8 cellular contexts compared by ENCODE assay signal in the genomic region with DNA sequence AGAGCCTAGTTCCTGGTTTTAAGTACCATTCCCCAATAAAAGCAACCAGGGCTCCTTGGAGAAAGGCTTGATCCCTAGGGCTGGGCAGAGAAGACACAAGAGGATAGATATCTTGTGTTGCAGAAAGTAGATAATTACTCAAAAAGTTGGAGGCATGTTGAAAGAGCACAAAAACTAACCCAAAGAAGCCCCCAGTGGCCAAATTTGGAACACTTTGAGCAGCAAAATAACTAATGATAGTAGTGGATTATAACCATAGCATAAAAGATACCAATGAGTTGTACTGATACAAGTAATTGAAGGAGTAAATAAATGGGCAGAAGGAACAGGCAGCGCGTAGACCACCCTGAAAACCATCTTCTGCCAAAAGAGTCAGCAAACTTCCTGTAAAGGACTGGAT. TPM values are rescaled to one million over a fixed set of nuclear protein-coding genes. Genes with fewer than 3 reads are reported as not detected.
DNase-seq lines count a peak whose midpoint lies in the region; ATAC-seq and TF ChIP-seq lines count a peak whose summit lies in the region.
"Had no signal": no experiment of that assay in that cellular context is flagged by ENCODE, and none has a peak within 500 bp of the region (broad histone marks: within the 10 kb centered on the region; RNA-seq: fewer than 3 reads in every experiment).

No MANE protein-coding gene starts in this region.

- DNase-seq in GM03348 (ENCODE audit: low spot score) (peak; percentile 30), MM.1S (no peak), choroid plexus epithelial cell (ENCODE audit: low read depth) (peak; percentile 50), progenitor cell of endocrine pancreas (ENCODE audit: low spot score, unreplicated experiment) (no peak), GM10266 (ENCODE audit: extremely low spot score) (no peak)
- no peak for DNase-seq in activated effector memory CD4-positive, alpha-beta T cell treated with anti-CD3 and anti-CD28 coated beads, Interleukin-2, amount 50 U/mL, for 16 hours
- DNase-seq: naive B cell had no signal

- H3K4me1 Mint-ChIP-seq in progenitor cell of endocrine pancreas (ENCODE audit: low read depth), result peaks cover 8% of the 10 kb centered on the region

- H3K4me2 ChIP-seq in MM.1S (ENCODE audit: low read depth, low read length), result no peak overlapping the region

- H3K27me3 Mint-ChIP-seq in progenitor cell of endocrine pancreas, result no peaks in the 10 kb centered on the region
- H3K27me3 Mint-ChIP-seq: naive B cell had no signal

- no peak overlapping the region for H3K27ac Mint-ChIP-seq in progenitor cell of endocrine pancreas

- TF ChIP-seq CTCF in MM.1S (IDR thresholded peaks at IDR 0.05; ENCODE audit: low read length) (peak; percentile 53), choroid plexus epithelial cell (conservative IDR thresholded peaks at IDR 0.05; ENCODE audit: low read depth, low read length) (peak; percentile 63), progenitor cell of endocrine pancreas (IDR thresholded peaks at IDR 0.05; ENCODE audit: unreplicated experiment) (peak; percentile 48), GM10266 (IDR thresholded peaks at IDR 0.05; ENCODE audit: control insufficient read depth, insufficient read depth, low read depth, missing control alignments) (no peak)

- H3K9me3 ChIP-seq in MM.1S (replicated peaks; ENCODE audit: insufficient read depth, low read length), result no peaks in the 10 kb centered on the region

- H3K9ac ChIP-seq in MM.1S (ENCODE audit: low read length), result no peak overlapping the region

- ATAC-seq in HG03469 (IDR thresholded peaks at IDR 0.05; ENCODE audit: unreplicated experiment), result no peak

- H3K27me3 ChIP-seq in MM.1S (replicated peaks; ENCODE audit: insufficient read depth, low read length), result no peaks in the 10 kb centered on the region

- H3K36me3 Mint-ChIP-seq in progenitor cell of endocrine pancreas (ENCODE audit: insufficient read depth), result peaks cover 18% of the 10 kb centered on the region

- no peaks in the 10 kb centered on the region for H3K4me1 ChIP-seq in MM.1S (ENCODE audit: low read length)

- H2AFZ ChIP-seq in MM.1S (ENCODE audit: low read length), result no peak overlapping the region

- no peaks in the 10 kb centered on the region for H4K20me1 ChIP-seq in MM.1S (ENCODE audit: insufficient read depth, low read length)

- H3K4me3 ChIP-seq in MM.1S (ENCODE audit: low read length) (no peak overlapping the region), choroid plexus epithelial cell (ENCODE audit: low read depth, low read length) (no peak overlapping the region)

- no peaks in the 10 kb centered on the region for H3K9me2 ChIP-seq in MM.1S (replicated peaks; ENCODE audit: insufficient read depth, low read length)

- H3K9me3 Mint-ChIP-seq in progenitor cell of endocrine pancreas (ENCODE audit: low read depth), result no peaks in the 10 kb centered on the region
- H3K9me3 Mint-ChIP-seq: naive B cell had no signal

- peaks cover 64% of the 10 kb centered on the region for H3K79me2 ChIP-seq in MM.1S (ENCODE audit: low read length)

- no peak overlapping the region for H3K4me3 Mint-ChIP-seq in progenitor cell of endocrine pancreas (ENCODE audit: low read depth)
- H3K4me3 Mint-ChIP-seq: naive B cell had no signal

- H3F3A ChIP-seq in MM.1S (ENCODE audit: insufficient read depth, low read length), result no peaks in the 10 kb centered on the region

- H3K36me3 ChIP-seq in MM.1S (replicated peaks; ENCODE audit: insufficient read depth, low read length), result peaks cover 7% of the 10 kb centered on the region

- no peak overlapping the region for H3K27ac ChIP-seq in MM.1S (ENCODE audit: low read length)

RNA-seq across cellular contexts. Expression of a gene that starts 12.0 kb away (rescaled TPM):
- 50.7 and 51.2 TPM in 2 replicates for total RNA-seq in progenitor cell of endocrine pancreas

RNA-seq across cellular contexts. Expression of a gene that starts 12.1 kb away (rescaled TPM):
- total RNA-seq in progenitor cell of endocrine pancreas, result 61.2 and 64.9 TPM in 2 replicates

RNA-seq across cellular contexts. Expression of a gene that starts 38.0 kb away (rescaled TPM):
- total RNA-seq in progenitor cell of endocrine pancreas, result not detected in 2 replicates

Comparison
In these comparisons a context has a peak if more than half of its experiments do, and no peak if none do; other contexts are left out.
1. DNase-seq: peak in GM03348 (single experiment) and choroid plexus epithelial cell (single experiment); none in MM.1S (single experiment), progenitor cell of endocrine pancreas (single experiment), activated effector memory CD4-positive, alpha-beta T cell treated with anti-CD3 and anti-CD28 coated beads, Interleukin-2, amount 50 U/mL, for 16 hours (single experiment) and GM10266 (single experiment).